9 cellular contexts compared by ENCODE assay signal in the genomic region with DNA sequence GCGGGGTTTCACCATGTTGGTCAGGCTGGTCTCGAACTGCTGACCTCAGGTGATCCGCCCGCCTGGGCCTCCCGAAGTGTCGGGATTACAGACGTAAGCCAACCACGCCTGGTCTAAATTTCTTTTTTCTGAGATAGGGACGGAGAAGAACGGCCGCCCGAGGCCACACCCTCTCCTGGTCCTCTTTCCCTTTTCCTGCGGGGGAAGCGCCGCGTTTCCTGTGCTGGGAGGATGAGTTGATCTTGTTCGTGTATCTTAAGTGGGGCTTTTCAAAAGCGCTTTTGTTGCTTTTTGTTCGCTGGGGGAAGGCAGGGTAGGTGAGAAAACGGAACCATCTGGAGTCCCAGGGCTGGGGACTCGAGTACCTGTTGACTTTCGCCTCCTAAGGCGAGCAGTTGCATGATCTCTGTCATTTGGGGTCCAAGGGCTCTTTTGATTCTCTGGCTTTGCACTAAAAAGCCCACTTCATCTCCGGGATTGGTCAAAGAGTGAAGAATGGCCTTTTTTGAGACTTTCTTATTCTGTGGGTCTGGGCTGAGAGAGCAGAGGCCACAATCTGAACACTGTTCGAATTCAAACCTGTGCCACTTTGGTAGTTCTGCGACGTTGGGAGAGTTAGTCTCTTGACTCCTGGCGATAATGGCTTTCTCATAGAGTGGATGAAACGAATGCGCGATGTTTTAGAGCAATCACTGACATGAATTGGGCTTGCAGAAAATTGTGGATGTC. TPM values are rescaled to one million over a fixed set of nuclear protein-coding genes. Genes with fewer than 3 reads are reported as not detected.
DNase-seq lines count a peak whose midpoint lies in the region; ATAC-seq, FAIRE-seq and TF ChIP-seq lines count a peak whose summit lies in the region.
"Had no signal": no experiment of that assay in that cellular context is flagged by ENCODE, and none has a peak within 500 bp of the region (broad histone marks: within the 10 kb centered on the region; RNA-seq: fewer than 3 reads in every experiment).

No MANE protein-coding gene starts in this region.

- intact Hi-C loops in adrenal gland (cut with DNase I): no loop called here

- WGBS in adrenal gland, 4 donors: 7 to 11% (median 10%) methylated on average over 30 to 31 of the region's 31 CpGs
- 2 to 3% (median 3%) methylated on average over 31 of the region's 31 CpGs for WGBS in small intestine, 3 donors

- TF ChIP-seq POLR2A in adrenal gland (IDR thresholded peaks at IDR 0.05): no peak

- no peak for FAIRE-seq in small intestine (lab: Jason Lieb, UNC)

- H3K27ac ChIP-seq in adrenal gland (peak overlapping the region in 4 of 5 donors; percentile 91 to 97 (median 96)), small intestine (ENCODE audit: low read depth in 1 of 2, low read length in 1 of 2) (peak overlapping the region in 1 of 2 donors; percentile 98)

- H3K27me3 ChIP-seq in adrenal gland (no peaks in the 10 kb centered on the region), small intestine (ENCODE audit: control insufficient read depth in 2 of 2, insufficient read depth in 2 of 2, low read length in 2 of 2) (no peaks in the 10 kb centered on the region)

- H3K36me3 ChIP-seq in adrenal gland (replicated peaks in 1 of 2) (peaks cover 0 to 41% of the 10 kb centered on the region in 2 donors), small intestine (ENCODE audit: control insufficient read depth in 2 of 2, insufficient read depth in 2 of 2, low read length in 2 of 2) (peaks cover 23 to 25% of the 10 kb centered on the region in 2 donors)

- no peaks in the 10 kb centered on the region for H3K9me3 ChIP-seq in adrenal gland (replicated peaks in 1 of 3)
- no peaks in the 10 kb centered on the region for H3K9me3 ChIP-seq in iPS-18c (ENCODE audit: control insufficient read depth, insufficient read depth, low read length)
- no peaks in the 10 kb centered on the region for H3K9me3 ChIP-seq in small intestine (ENCODE audit: control insufficient read depth, low read depth)

- H3K4me3 ChIP-seq in adrenal gland (peak overlapping the region; percentile 69 to 97 (median 80)), iPS-18c (ENCODE audit: insufficient read depth, low read depth, low read length) (peak overlapping the region; percentile 98), small intestine (ENCODE audit: low read depth in 1 of 2, low read length in 2 of 2) (peak overlapping the region; percentile 70 to 78)

- DNase-seq in EL (peak; percentile 54), NCI-H226 (peak; percentile 76), adrenal gland (peak; percentile 37 to 68 (median 56)), small intestine (peak; percentile 45)

- no peak for ATAC-seq in GM19023 (IDR thresholded peaks at IDR 0.05; ENCODE audit: unreplicated experiment)
- ATAC-seq in HG03159 (IDR thresholded peaks at IDR 0.05; ENCODE audit: unreplicated experiment): no peak
- no peak for ATAC-seq in HG02840 (IDR thresholded peaks at IDR 0.05; ENCODE audit: low FRiP score, unreplicated experiment)

- H3K4me1 ChIP-seq in adrenal gland (replicated peaks in 1 of 2): peaks cover 25 to 42% of the 10 kb centered on the region in 2 donors
- peaks cover 0 to 7% of the 10 kb centered on the region in 2 donors for H3K4me1 ChIP-seq in small intestine (ENCODE audit: control insufficient read depth in 2 of 2, insufficient read depth in 1 of 2, low read depth in 1 of 2, low read length in 1 of 2)

- no peak for TF ChIP-seq CTCF in adrenal gland (IDR thresholded peaks at IDR 0.05)

RNA-seq across cellular contexts. Expression of gene FUS, which starts 1.3 kb away (rescaled TPM):
- total RNA-seq in adrenal gland: 100 to 1,000 TPM in 4 of 8 donors, 10 to 100 TPM in 4; 12.7 to 285 (median 87.1) TPM
- polyA plus RNA-seq in adrenal gland (100 to 1,000 TPM; 288 to 536 (median 474) TPM), small intestine (100 to 1,000 TPM; 147 to 246 (median 172) TPM)

RNA-seq across cellular contexts. Expression of gene PYCARD, which starts 21.3 kb away (rescaled TPM):
- total RNA-seq in adrenal gland: 10 to 100 TPM; 12.5 to 54.4 (median 23.7) TPM
- 10 to 100 TPM in 2 of 3 donors, 1 to 10 TPM in 1; 3.2 to 31.7 (median 30.7) TPM for polyA plus RNA-seq in adrenal gland
- polyA plus RNA-seq in small intestine: 100 to 1,000 TPM; 134 to 247 (median 207) TPM

RNA-seq across cellular contexts. Expression of gene PRSS36, which starts 31.4 kb away (rescaled TPM):
- 10 to 100 TPM in 1 of 8 donors, 1 to 10 TPM in 7; 3.0 to 18.3 (median 7.4) TPM for total RNA-seq in adrenal gland
- polyA plus RNA-seq in adrenal gland (10 to 100 TPM in 1 of 3 donors, 1 to 10 TPM in 2; 1.0 to 17.7 (median 8.2) TPM), small intestine (10 to 100 TPM in 2 of 3 donors, 1 to 10 TPM in 1; 4.1 to 19.2 (median 12.2) TPM)

RNA-seq across cellular contexts. Expression of gene TRIM72, which starts 32.7 kb away (rescaled TPM):
- total RNA-seq in adrenal gland: under 1 TPM in 2 of 8 donors, not detected in 6; 0.04 to 0.24 TPM
- polyA plus RNA-seq in adrenal gland (under 1 TPM in 2 of 3 donors, not detected in 1; 0.03 to 0.08 TPM), small intestine (under 1 TPM; under 0.01 to 0.22 (median 0.04) TPM)
- total RNA-seq: T-helper 1 cell treated with Interleukin-12 subunit alpha and Interleukin-12 subunit beta and Interleukin-4 antibody, amounts not matched to agents 30 ng/mL and 1 ng/mL, for 36 hours had no signal

RNA-seq across cellular contexts. Expression of gene PYDC1, which starts 35.7 kb away (rescaled TPM):
- total RNA-seq in adrenal gland: not detected
- not detected for polyA plus RNA-seq in adrenal gland
- not detected for polyA plus RNA-seq in small intestine
- total RNA-seq: T-helper 1 cell treated with Interleukin-12 subunit alpha and Interleukin-12 subunit beta and Interleukin-4 antibody, amounts not matched to agents 30 ng/mL and 1 ng/mL, for 36 hours had no signal

Comparison
In these comparisons a context has a peak if more than half of its experiments do, and no peak if none do; other contexts are left out.
1. RNA of gene PYCARD, which starts 21.3 kb away (polyA plus RNA-seq): 134 to 247 TPM in small intestine; 3.2 to 31.7 TPM in adrenal gland; every median in the first group is over 4 times any median in the second.
2. Peak in every context shown above with its lines, with median percentiles within 50 percentile points of each other: DNase-seq and H3K4me3 ChIP-seq.